ENCODE assay signal across 8 cellular contexts in the genomic region with DNA sequence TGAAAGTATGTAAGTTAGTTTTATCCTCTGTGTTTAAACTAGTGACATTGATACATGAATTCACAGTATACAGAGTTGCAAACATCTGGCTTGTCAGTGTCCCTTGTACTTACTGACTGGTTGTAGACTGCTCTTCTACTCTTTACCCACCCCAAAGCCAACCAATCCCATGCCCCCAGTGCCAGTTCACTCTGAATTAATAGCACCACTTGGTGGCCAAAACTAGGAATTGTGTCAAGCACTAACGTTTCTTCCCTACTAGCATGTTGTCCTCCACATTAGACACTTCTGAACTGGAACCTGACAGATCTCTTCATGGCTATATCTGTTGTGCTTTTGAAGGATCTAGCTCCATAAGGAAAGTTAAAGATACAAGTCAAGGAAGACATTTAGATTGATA. TPM values are rescaled to one million over a fixed set of nuclear protein-coding genes. Genes with fewer than 3 reads are reported as not detected.
DNase-seq lines count a peak whose midpoint lies in the region; ATAC-seq, FAIRE-seq and TF ChIP-seq lines count a peak whose summit lies in the region.

No MANE protein-coding gene starts in this region.

- H3K27me3 ChIP-seq in left lung (no peaks in the 10 kb centered on the region), thyroid gland (no peaks in the 10 kb centered on the region)

- DNase-seq in NCI-H1105 treated with DMSO at 0.1 percent for 48 hours (lab: John Stamatoyannopoulos, UW) (peak; percentile 4), NCI-H1105 (lab: John Stamatoyannopoulos, UW) (no peak), HTR-8/SVneo (ENCODE audit: insufficient read length, low spot score) (peak; percentile 52), left lung (no peak), thyroid gland (no peak), GM19238 (ENCODE audit: insufficient read length, low spot score) (no peak)

- ATAC-seq in left lung (peak; percentile 27), HG02623 (IDR thresholded peaks at IDR 0.05; ENCODE audit: unreplicated experiment) (no peak)

- no peaks in the 10 kb centered on the region for H3K9me3 ChIP-seq in left lung
- no peaks in the 10 kb centered on the region for H3K9me3 ChIP-seq in thyroid gland

- peak; percentile 80 for FAIRE-seq in HTR-8/SVneo (lab: Jason Lieb, UNC)
- FAIRE-seq in TTC549 (lab: Jason Lieb, UNC), result peak; percentile 82

- TF ChIP-seq POLR2A in thyroid gland (IDR thresholded peaks at IDR 0.05), result no peak

- H3K36me3 ChIP-seq in left lung (no peaks in the 10 kb centered on the region), thyroid gland (no peaks in the 10 kb centered on the region)

- H3K4me3 ChIP-seq in left lung, result no peak overlapping the region
- H3K4me3 ChIP-seq in thyroid gland (replicated peaks in 1 of 3), result no peak overlapping the region

- H3K27ac ChIP-seq in left lung, result no peak overlapping the region
- no peak overlapping the region for H3K27ac ChIP-seq in thyroid gland

- H3K4me1 ChIP-seq in left lung (no peaks in the 10 kb centered on the region), thyroid gland (no peaks in the 10 kb centered on the region)

- intact Hi-C loops in left lung (cut with DNase I) (no loop called here), thyroid gland (cut with DNase I) (no loop called here)

- 0% methylated on average over 1 of the region's 1 CpG for WGBS in thyroid gland, 2 donors

- TF ChIP-seq CTCF in left lung (IDR thresholded peaks at IDR 0.05) (no peak), thyroid gland (IDR thresholded peaks at IDR 0.05) (peak in 3 of 6 experiments; percentile 12 to 23 (median 21))

RNA-seq across cellular contexts. Expression of a gene that starts 27.2 kb away (rescaled TPM):
- total RNA-seq in left lung, result under 1 TPM; 0.12 to 0.55 TPM
- total RNA-seq in thyroid gland, result not detected

Comparison
In these comparisons a context has a peak if more than half of its experiments do, and no peak if none do; other contexts are left out.
1. DNase-seq: peak in NCI-H1105 treated with DMSO at 0.1 percent for 48 hours (single experiment) and HTR-8/SVneo (single experiment); none in NCI-H1105 (single experiment), left lung (0 of 2), thyroid gland (0 of 2) and GM19238 (single experiment).